Comparison of ENCODE assay signal across 1 cellular context in the genomic region with DNA sequence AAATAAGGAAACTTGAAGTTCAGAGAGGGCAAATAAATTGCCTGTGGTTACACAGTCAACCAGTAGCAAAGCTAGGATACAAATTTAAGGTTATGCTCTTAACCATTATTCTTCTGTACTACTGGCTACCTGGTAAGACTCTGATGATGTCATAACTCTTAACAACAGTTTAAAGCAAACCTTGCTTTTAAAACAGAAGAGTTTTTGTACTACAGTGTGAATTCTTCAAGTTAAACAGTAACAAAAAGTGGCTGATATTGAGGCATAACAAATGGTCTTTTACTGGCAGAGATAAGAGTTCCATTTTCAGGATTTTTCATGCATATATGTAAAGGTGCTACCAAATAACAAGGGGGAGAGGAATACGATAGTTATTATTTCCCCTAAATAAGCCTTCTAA.
A peak's percentile ranks its signal among the peaks of the same experiment; 100 is the strongest.
TF ChIP-seq lines count a peak whose summit lies in the region.

No MANE protein-coding gene starts in this region.

TF ChIP-seq in HepG2, 621 proteins besides CTCF, POLR2A, EP300 and RAD21 (continued from another document):
- TF ChIP-seq, protein P1, sequence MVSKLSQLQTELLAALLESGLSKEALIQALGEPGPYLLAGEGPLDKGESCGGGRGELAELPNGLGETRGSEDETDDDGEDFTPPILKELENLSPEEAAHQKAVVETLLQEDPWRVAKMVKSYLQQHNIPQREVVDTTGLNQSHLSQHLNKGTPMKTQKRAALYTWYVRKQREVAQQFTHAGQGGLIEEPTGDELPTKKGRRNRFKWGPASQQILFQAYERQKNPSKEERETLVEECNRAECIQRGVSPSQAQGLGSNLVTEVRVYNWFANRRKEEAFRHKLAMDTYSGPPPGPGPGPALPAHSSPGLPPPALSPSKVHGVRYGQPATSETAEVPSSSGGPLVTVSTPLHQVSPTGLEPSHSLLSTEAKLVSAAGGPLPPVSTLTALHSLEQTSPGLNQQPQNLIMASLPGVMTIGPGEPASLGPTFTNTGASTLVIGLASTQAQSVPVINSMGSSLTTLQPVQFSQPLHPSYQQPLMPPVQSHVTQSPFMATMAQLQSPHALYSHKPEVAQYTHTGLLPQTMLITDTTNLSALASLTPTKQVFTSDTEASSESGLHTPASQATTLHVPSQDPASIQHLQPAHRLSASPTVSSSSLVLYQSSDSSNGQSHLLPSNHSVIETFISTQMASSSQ (IDR thresholded peaks at IDR 0.05; ENCODE audit: low read depth): peak; percentile 62
- TF ChIP-seq, protein P1 (CRISPR knock-in tag; IDR thresholded peaks at IDR 0.05; ENCODE audit: borderline replicate concordance): peak; percentile 41; the same call in 1 of the 2 replicates
- TF ChIP-seq, protein P2, sequence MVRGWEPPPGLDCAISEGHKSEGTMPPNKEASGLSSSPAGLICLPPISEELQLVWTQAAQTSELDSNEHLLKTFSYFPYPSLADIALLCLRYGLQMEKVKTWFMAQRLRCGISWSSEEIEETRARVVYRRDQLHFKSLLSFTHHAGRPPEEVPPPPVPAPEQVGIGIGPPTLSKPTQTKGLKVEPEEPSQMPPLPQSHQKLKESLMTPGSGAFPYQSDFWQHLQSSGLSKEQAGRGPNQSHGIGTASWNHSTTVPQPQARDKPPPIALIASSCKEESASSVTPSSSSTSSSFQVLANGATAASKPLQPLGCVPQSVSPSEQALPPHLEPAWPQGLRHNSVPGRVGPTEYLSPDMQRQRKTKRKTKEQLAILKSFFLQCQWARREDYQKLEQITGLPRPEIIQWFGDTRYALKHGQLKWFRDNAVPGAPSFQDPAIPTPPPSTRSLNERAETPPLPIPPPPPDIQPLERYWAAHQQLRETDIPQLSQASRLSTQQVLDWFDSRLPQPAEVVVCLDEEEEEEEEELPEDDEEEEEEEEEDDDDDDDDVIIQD (CRISPR knock-in tag; IDR thresholded peaks at IDR 0.05; ENCODE audit: low read depth): peak; percentile 33; the same call in 1 of the 2 replicates
- TF ChIP-seq ZNF891 (CRISPR knock-in tag; IDR thresholded peaks at IDR 0.05): no peak
- TF ChIP-seq, protein P3, sequence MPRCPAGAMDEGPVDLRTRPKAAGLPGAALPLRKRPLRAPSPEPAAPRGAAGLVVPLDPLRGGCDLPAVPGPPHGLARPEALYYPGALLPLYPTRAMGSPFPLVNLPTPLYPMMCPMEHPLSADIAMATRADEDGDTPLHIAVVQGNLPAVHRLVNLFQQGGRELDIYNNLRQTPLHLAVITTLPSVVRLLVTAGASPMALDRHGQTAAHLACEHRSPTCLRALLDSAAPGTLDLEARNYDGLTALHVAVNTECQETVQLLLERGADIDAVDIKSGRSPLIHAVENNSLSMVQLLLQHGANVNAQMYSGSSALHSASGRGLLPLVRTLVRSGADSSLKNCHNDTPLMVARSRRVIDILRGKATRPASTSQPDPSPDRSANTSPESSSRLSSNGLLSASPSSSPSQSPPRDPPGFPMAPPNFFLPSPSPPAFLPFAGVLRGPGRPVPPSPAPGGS (CRISPR knock-in tag; IDR thresholded peaks at IDR 0.05): no peak
- TF ChIP-seq TEAD2 (CRISPR knock-in tag; IDR thresholded peaks at IDR 0.05): no peak
- no peak for TF ChIP-seq ZNF225 (CRISPR knock-in tag; IDR thresholded peaks at IDR 0.05)
- no peak for TF ChIP-seq ZNF75D (CRISPR knock-in tag; IDR thresholded peaks at IDR 0.05; ENCODE audit: borderline replicate concordance)
- TF ChIP-seq HOXA3 (CRISPR knock-in tag; IDR thresholded peaks at IDR 0.05): no peak
- TF ChIP-seq TCF12 (IDR thresholded peaks at IDR 0.05): no peak
- TF ChIP-seq TCF12 (CRISPR knock-in tag; IDR thresholded peaks at IDR 0.05): no peak
- peak; percentile 56; the same call in 1 of the 2 replicates for TF ChIP-seq SOX5 (CRISPR knock-in tag; IDR thresholded peaks at IDR 0.05; ENCODE audit: borderline replicate concordance)
- no peak for TF ChIP-seq HDAC6 (IDR thresholded peaks at IDR 0.05; ENCODE audit: low read depth, low read length)
- no peak for TF ChIP-seq ZNF207 (IDR thresholded peaks at IDR 0.05; ENCODE audit: borderline replicate concordance)
- TF ChIP-seq ZNF615 (CRISPR knock-in tag; IDR thresholded peaks at IDR 0.05; ENCODE audit: borderline replicate concordance): no peak
- no peak for TF ChIP-seq ZNF235 (CRISPR knock-in tag; IDR thresholded peaks at IDR 0.05; ENCODE audit: borderline replicate concordance)
- TF ChIP-seq, protein P4, sequence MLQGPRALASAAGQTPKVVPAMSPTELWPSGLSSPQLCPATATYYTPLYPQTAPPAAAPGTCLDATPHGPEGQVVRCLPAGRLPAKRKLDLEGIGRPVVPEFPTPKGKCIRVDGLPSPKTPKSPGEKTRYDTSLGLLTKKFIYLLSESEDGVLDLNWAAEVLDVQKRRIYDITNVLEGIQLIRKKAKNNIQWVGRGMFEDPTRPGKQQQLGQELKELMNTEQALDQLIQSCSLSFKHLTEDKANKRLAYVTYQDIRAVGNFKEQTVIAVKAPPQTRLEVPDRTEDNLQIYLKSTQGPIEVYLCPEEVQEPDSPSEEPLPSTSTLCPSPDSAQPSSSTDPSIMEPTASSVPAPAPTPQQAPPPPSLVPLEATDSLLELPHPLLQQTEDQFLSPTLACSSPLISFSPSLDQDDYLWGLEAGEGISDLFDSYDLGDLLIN (CRISPR knock-in tag; IDR thresholded peaks at IDR 0.05; ENCODE audit: borderline replicate concordance): no peak
- no peak for TF ChIP-seq ZSCAN12 (CRISPR knock-in tag; IDR thresholded peaks at IDR 0.05)
- no peak for TF ChIP-seq TP53 (CRISPR knock-in tag; conservative IDR thresholded peaks at IDR 0.05)
- no peak for TF ChIP-seq ZFAT (CRISPR knock-in tag; conservative IDR thresholded peaks at IDR 0.05)
- TF ChIP-seq ZBTB21 (CRISPR knock-in tag; IDR thresholded peaks at IDR 0.05): peak; percentile 62; the same call in 1 of the 2 replicates
- TF ChIP-seq BCL6 (CRISPR knock-in tag; IDR thresholded peaks at IDR 0.05): 0 out of 2 replicates have a peak, but pooled peaks have one; percentile 23
- TF ChIP-seq ZNF44 (CRISPR knock-in tag; IDR thresholded peaks at IDR 0.05): no peak
- TF ChIP-seq FLYWCH1 (CRISPR knock-in tag; IDR thresholded peaks at IDR 0.05): no peak
- TF ChIP-seq ZNF816 (CRISPR knock-in tag; IDR thresholded peaks at IDR 0.05; ENCODE audit: borderline replicate concordance): no peak
- no peak for TF ChIP-seq PAWR (CRISPR knock-in tag; IDR thresholded peaks at IDR 0.05; ENCODE audit: borderline replicate concordance)
- TF ChIP-seq, protein P5, sequence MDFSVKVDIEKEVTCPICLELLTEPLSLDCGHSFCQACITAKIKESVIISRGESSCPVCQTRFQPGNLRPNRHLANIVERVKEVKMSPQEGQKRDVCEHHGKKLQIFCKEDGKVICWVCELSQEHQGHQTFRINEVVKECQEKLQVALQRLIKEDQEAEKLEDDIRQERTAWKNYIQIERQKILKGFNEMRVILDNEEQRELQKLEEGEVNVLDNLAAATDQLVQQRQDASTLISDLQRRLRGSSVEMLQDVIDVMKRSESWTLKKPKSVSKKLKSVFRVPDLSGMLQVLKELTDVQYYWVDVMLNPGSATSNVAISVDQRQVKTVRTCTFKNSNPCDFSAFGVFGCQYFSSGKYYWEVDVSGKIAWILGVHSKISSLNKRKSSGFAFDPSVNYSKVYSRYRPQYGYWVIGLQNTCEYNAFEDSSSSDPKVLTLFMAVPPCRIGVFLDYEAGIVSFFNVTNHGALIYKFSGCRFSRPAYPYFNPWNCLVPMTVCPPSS (IDR thresholded peaks at IDR 0.05): no peak
- TF ChIP-seq ZNF326 (CRISPR knock-in tag; IDR thresholded peaks at IDR 0.05; ENCODE audit: borderline replicate concordance): no peak
- TF ChIP-seq, protein P6, sequence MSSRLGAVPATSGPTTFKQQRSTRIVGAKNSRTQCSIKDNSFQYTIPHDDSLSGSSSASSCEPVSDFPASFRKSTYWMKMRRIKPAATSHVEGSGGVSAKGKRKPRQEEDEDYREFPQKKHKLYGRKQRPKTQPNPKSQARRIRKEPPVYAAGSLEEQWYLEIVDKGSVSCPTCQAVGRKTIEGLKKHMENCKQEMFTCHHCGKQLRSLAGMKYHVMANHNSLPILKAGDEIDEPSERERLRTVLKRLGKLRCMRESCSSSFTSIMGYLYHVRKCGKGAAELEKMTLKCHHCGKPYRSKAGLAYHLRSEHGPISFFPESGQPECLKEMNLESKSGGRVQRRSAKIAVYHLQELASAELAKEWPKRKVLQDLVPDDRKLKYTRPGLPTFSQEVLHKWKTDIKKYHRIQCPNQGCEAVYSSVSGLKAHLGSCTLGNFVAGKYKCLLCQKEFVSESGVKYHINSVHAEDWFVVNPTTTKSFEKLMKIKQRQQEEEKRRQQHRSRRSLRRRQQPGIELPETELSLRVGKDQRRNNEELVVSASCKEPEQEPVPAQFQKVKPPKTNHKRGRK (CRISPR knock-in tag; IDR thresholded peaks at IDR 0.05): no peak
- TF ChIP-seq ZNF572 (CRISPR knock-in tag; IDR thresholded peaks at IDR 0.05): no peak
- peak; percentile 75 for TF ChIP-seq ATF7 (IDR thresholded peaks at IDR 0.05)
- TF ChIP-seq ATF7 (CRISPR knock-in tag; IDR thresholded peaks at IDR 0.05): no peak
- TF ChIP-seq ZNF772 (CRISPR knock-in tag; IDR thresholded peaks at IDR 0.05): no peak
- no peak for TF ChIP-seq ATRX (CRISPR knock-in tag; IDR thresholded peaks at IDR 0.05; ENCODE audit: borderline replicate concordance)
- no peak for TF ChIP-seq ZNF883 (CRISPR knock-in tag; IDR thresholded peaks at IDR 0.05; ENCODE audit: not compliant biosample characterization)
- no peak for TF ChIP-seq ZNF607 (CRISPR knock-in tag; IDR thresholded peaks at IDR 0.05; ENCODE audit: borderline replicate concordance)
- TF ChIP-seq ZNF260 (CRISPR knock-in tag; IDR thresholded peaks at IDR 0.05; ENCODE audit: borderline replicate concordance, low read depth): no peak
- TF ChIP-seq, protein P7, sequence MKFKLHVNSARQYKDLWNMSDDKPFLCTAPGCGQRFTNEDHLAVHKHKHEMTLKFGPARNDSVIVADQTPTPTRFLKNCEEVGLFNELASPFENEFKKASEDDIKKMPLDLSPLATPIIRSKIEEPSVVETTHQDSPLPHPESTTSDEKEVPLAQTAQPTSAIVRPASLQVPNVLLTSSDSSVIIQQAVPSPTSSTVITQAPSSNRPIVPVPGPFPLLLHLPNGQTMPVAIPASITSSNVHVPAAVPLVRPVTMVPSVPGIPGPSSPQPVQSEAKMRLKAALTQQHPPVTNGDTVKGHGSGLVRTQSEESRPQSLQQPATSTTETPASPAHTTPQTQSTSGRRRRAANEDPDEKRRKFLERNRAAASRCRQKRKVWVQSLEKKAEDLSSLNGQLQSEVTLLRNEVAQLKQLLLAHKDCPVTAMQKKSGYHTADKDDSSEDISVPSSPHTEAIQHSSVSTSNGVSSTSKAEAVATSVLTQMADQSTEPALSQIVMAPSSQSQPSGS (CRISPR knock-in tag; IDR thresholded peaks at IDR 0.05): 0 out of 2 replicates have a peak, but pooled peaks have one; percentile 43
